In the genomic region with DNA sequence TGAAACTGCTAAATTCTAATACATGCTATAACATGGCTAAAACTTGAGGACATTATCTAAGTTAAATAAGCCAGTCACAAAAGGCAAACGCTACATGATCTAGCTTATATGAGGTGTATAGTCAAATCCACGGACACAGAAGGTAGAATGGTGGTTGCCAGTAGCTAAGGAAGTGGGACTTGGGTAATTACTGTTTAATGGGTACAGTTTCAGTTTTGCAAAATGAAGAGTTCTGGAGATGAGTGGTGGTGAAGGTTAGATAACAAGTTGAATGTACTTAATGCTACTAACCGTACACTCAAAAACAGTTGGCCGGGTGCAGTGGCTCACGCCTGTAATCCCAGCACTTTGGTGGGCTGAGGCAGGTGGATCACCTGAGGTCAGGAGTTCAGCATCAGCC, we compare ENCODE assay signal across 16 cellular contexts.
"Had no signal": no experiment of that assay in that cellular context is flagged by ENCODE, and none has a peak within 500 bp of the region (broad histone marks: within the 10 kb centered on the region; RNA-seq: fewer than 3 reads in every experiment).

No MANE protein-coding gene starts in this region.

- H3K4me1 ChIP-seq: body of pancreas, prostate gland, thyroid gland had no signal

- H3K27ac Mint-ChIP-seq: T-cell had no signal

- H3K9me3 Mint-ChIP-seq: T-cell had no signal

- H3K36me3 ChIP-seq: prostate gland, thyroid gland had no signal

- H3K4me3 ChIP-seq: body of pancreas, hepatocyte, prostate gland, skin epidermis, thyroid gland had no signal

- H3K4me2 ChIP-seq: hepatocyte, SK-N-SH had no signal

- H2AFZ ChIP-seq: hepatocyte had no signal

- ATAC-seq: body of pancreas, esophagus mucosa, left lobe of liver, right cardiac atrium, T-cell had no signal

- H3K27me3 ChIP-seq: body of pancreas, hepatocyte, thyroid gland had no signal

- H3K27me3 Mint-ChIP-seq: T-cell had no signal

- H3K4me3 Mint-ChIP-seq: neural crest cell, T-cell had no signal

- H3K9ac ChIP-seq: SK-N-SH had no signal

- H3K9me3 ChIP-seq: body of pancreas, prostate gland, SK-N-SH, thyroid gland had no signal

- DNase-seq: activated CD4-positive, alpha-beta T cell treated with anti-CD3 and anti-CD28 coated beads for 1 hour; activated naive CD4-positive, alpha-beta T cell; body of pancreas; caudate nucleus; right cardiac atrium; SK-N-SH; stimulated activated CD4-positive, alpha-beta T cell treated with anti-CD3 and anti-CD28 coated beads, Interleukin-15, amount 100 ng/mL, for 24 hours; T-cell; T1000; thyroid gland had no signal

- H3K27ac ChIP-seq: body of pancreas, hepatocyte, prostate gland, skin epidermis, thyroid gland had no signal
